ENCODE assay signal across 1 cellular context in genomic region chr1:36247538-36247937, GRCh38.
TF ChIP-seq lines count a peak whose summit lies in the region.

No MANE protein-coding gene starts in this region.

TF ChIP-seq in K562, 482 proteins besides CTCF, POLR2A, EP300 and RAD21:
- TF ChIP-seq NR2C1 (IDR thresholded peaks at IDR 0.05) (peak; percentile 11; the same call in 1 of the 2 replicates), NR2C1 (tag; IDR thresholded peaks at IDR 0.05) (no peak), XRCC5 (IDR thresholded peaks at IDR 0.05; ENCODE audit: low read depth, low read length) (no peak), TCF15 (CRISPR knock-in tag; IDR thresholded peaks at IDR 0.05) (0 out of 2 replicates have a peak, but pooled peaks have one; percentile 29), CEBPB (tag; IDR thresholded peaks at IDR 0.05) (peak; percentile 67), NFRKB (IDR thresholded peaks at IDR 0.05; ENCODE audit: low read depth) (no peak), ZNF384 (IDR thresholded peaks at IDR 0.05; ENCODE audit: low read depth, low read length) (peak; percentile 66), ZNF444 (CRISPR knock-in tag; IDR thresholded peaks at IDR 0.05) (0 out of 2 replicates have a peak, but pooled peaks have one; percentile 25), MBD1 (CRISPR knock-in tag; IDR thresholded peaks at IDR 0.05) (0 out of 2 replicates have a peak, but pooled peaks have one; percentile 25), ZNF668 (CRISPR knock-in tag; IDR thresholded peaks at IDR 0.05) (0 out of 2 replicates have a peak, but pooled peaks have one; percentile 48), CEBPG (CRISPR knock-in tag; IDR thresholded peaks at IDR 0.05) (no peak), CEBPG (tag; conservative IDR thresholded peaks at IDR 0.05 in 1 of 2, IDR thresholded peaks at IDR 0.05 in 1 of 2) (peak in 1 of 2 experiments; percentile 83; a peak in 3 of 4 replicates)
